ENCODE assay signal across 8 cellular contexts in the genomic region with DNA sequence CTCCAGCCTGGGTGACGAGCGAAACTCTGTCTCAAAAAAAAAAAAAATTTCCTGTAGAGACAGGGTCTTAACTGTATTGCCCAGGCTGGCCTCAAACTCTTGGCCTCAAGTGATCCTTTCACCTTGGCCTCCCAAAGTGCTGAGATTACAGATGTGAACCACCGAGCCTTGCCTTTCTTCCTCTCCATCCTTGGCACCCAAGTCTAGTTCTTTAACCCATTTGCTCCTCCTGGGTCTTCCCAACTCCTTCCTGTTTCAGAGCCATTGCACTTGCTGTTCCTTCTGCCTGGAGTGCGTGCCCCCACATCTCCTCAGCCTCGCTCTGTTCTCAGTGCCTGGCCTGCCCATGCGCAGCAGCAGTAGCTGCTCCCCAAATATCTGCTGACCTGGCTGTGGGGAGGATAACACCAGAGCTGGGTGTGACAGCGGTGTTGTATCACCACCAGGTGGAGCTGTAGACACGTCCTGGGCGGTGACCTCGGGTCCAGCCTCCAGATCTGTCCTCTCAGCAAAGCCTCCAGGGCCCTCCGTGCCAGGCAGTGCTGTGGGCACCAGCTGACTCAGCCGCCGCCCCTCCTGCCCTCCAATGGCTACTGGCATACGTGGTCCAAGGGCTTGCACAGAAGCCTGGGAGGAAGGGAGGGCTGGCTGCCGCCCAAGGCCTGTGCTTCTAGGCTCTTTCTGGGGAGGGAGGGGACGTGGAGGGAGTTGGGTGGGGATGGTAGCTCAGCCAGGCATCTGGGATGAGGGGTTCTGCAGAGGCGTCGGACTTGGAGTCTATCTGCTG. TPM values are rescaled to one million over a fixed set of nuclear protein-coding genes. Genes with fewer than 3 reads are reported as not detected.
A peak's percentile ranks its signal among the peaks of the same experiment; 100 is the strongest.
DNase-seq lines count a peak whose midpoint lies in the region; ATAC-seq and TF ChIP-seq lines count a peak whose summit lies in the region.

No MANE protein-coding gene starts in this region.

- H2BK20ac ChIP-seq in IMR-90 (ENCODE audit: low read depth, low read length), result no peak overlapping the region

- no peaks in the 10 kb centered on the region for H3K9me3 Mint-ChIP-seq in activated T-cell treated with anti-CD3 and anti-CD28 coated beads, Interleukin-2, amount 50 U/mL, for 4 hours
- no peaks in the 10 kb centered on the region for H3K9me3 Mint-ChIP-seq in naive B cell

- TF ChIP-seq POLR2A in IMR-90 (IDR thresholded peaks at IDR 0.05; ENCODE audit: low read depth, low read length) (no peak), erythroblast (IDR thresholded peaks at IDR 0.05; ENCODE audit: low read length) (no peak)

- H3K27me3 Mint-ChIP-seq in activated T-cell treated with anti-CD3 and anti-CD28 coated beads, Interleukin-2, amount 50 U/mL, for 4 hours (ENCODE audit: low read depth), result no peaks in the 10 kb centered on the region
- no peaks in the 10 kb centered on the region for H3K27me3 Mint-ChIP-seq in naive B cell

- H3K9me1 ChIP-seq in IMR-90 (ENCODE audit: insufficient read depth, low read length), result peaks cover 9% of the 10 kb centered on the region

- H4K5ac ChIP-seq in IMR-90 (ENCODE audit: low read depth, low read length), result peak overlapping the region; percentile 68

- no peaks in the 10 kb centered on the region for H3K27me3 ChIP-seq in IMR-90 (ENCODE audit: control insufficient read depth, insufficient read depth, low read length)

- no peak overlapping the region for H3K4me3 ChIP-seq in IMR-90 (ENCODE audit: insufficient read depth, low read depth, low read length)

- no peak overlapping the region; the same call in 1 of the 2 replicates for H3K14ac ChIP-seq in IMR-90 (replicated peaks; ENCODE audit: low read depth, low read length)

- H2AK5ac ChIP-seq in IMR-90 (ENCODE audit: low read depth, low read length), result peak overlapping the region; percentile 92

- ATAC-seq in GM19043 (IDR thresholded peaks at IDR 0.05; ENCODE audit: low read depth, unreplicated experiment), result peak; percentile 66
- peak; percentile 91 for ATAC-seq in IMR-90 (ENCODE audit: low read depth)
- peak; percentile 97 to 99 for ATAC-seq in activated T-cell treated with anti-CD3 and anti-CD28 coated beads, Interleukin-2, amount 50 U/mL, for 4 hours
- peak; percentile 91 to 98 for ATAC-seq in naive B cell (ENCODE audit: low read depth in 2 of 2)

- H2AK9ac ChIP-seq in IMR-90 (replicated peaks; ENCODE audit: low read depth, low read length, poor library complexity), result peak overlapping the region; percentile 83

- in situ Hi-C loops in IMR-90 (cut with MboI; ENCODE audit: low sequenced_read_pairs), result loop anchor here (5.0 to 10.0 kb wide), 2 partner anchors 114 to 201 kb away; no protein-coding TSS in a partner anchor

- no peak overlapping the region for H3K18ac ChIP-seq in IMR-90 (ENCODE audit: low read depth, low read length)

- CTCF ChIA-PET in IMR-90 (lab: Yijun Ruan, JAX), result interaction anchor here (0.5 to 4.0 kb wide), 12 partner anchors 10 to 153 kb away, joined by 3 to 35 read pairs (median 4); partner anchors contain the start of genes POLR3H, TEF and TOB2

- intact Hi-C loops in IMR-90 (cut with micrococcal nuclease), result loop anchor here (1.0 kb wide), 1 partner anchor 114 kb away; no protein-coding TSS in a partner anchor

- H2BK15ac ChIP-seq in IMR-90 (ENCODE audit: low read depth, low read length), result no peak overlapping the region

- H2BK5ac ChIP-seq in IMR-90 (ENCODE audit: low read depth, low read length, poor library complexity, severe bottlenecking), result no peak overlapping the region

- no peaks in the 10 kb centered on the region for H4K20me1 ChIP-seq in IMR-90 (ENCODE audit: insufficient read depth, low read length)

- no peak overlapping the region for H3K27ac ChIP-seq in IMR-90 (ENCODE audit: insufficient read depth, low read length)

- H3K23ac ChIP-seq in IMR-90 (ENCODE audit: low read depth, low read length), result no peak overlapping the region

- POLR2A ChIA-PET in IMR-90 (lab: Charles Lee; ENCODE audit: unreplicated experiment), result interaction anchor here (0.9 kb wide), 1 partner anchor 42 kb away, joined by 3 read pairs; no protein-coding TSS in a partner anchor

- H3K9me3 ChIP-seq in IMR-90 (ENCODE audit: control insufficient read depth, insufficient read depth, low read length), result no peaks in the 10 kb centered on the region

- H4K91ac ChIP-seq in IMR-90 (ENCODE audit: insufficient read depth, low read depth, low read length), result peak overlapping the region; percentile 78

- peak overlapping the region; percentile 36 for H3K4ac ChIP-seq in IMR-90 (ENCODE audit: low read depth, low read length)

- H3K4me1 Mint-ChIP-seq in activated T-cell treated with anti-CD3 and anti-CD28 coated beads, Interleukin-2, amount 50 U/mL, for 4 hours (ENCODE audit: low read depth), result peaks cover 7% of the 10 kb centered on the region
- H3K4me1 Mint-ChIP-seq in naive B cell, result peaks cover 8 to 44% (median 15%) of the 10 kb centered on the region in 3 donors

- no peaks in the 10 kb centered on the region for H3K36me3 Mint-ChIP-seq in activated T-cell treated with anti-CD3 and anti-CD28 coated beads, Interleukin-2, amount 50 U/mL, for 4 hours (ENCODE audit: insufficient read depth)
- no peaks in the 10 kb centered on the region for H3K36me3 Mint-ChIP-seq in naive B cell

- H4K8ac ChIP-seq in IMR-90 (ENCODE audit: low read depth in 2 of 2, low read length in 2 of 2), result peak overlapping the region in 1 of 2 experiments; percentile 79; a peak in 1 of 4 replicates

- dilution Hi-C loops in IMR-90 (cut with HindIII; ENCODE audit: low sequenced_read_pairs, unreplicated experiment), result no loop called here

- H3K79me1 ChIP-seq in IMR-90 (ENCODE audit: low read depth in 1 of 2, low read length in 2 of 2), result no peaks in the 10 kb centered on the region; a peak in 1 of 4 replicates

- H3K9ac ChIP-seq in IMR-90 (ENCODE audit: low read depth, low read length), result no peak overlapping the region

- H2BK120ac ChIP-seq in IMR-90 (ENCODE audit: low read depth, low read length), result peak overlapping the region; percentile 5; the same call in 1 of the 2 replicates

- peak; percentile 92 for TF ChIP-seq CTCF in IMR-90 (conservative IDR thresholded peaks at IDR 0.05; ENCODE audit: low read depth, low read length)

- H2AFZ ChIP-seq in IMR-90 (replicated peaks; ENCODE audit: low read length, poor library complexity), result peak overlapping the region; percentile 91

- DNase-seq in AG20443 (ENCODE audit: low spot score), result peak; percentile 96
- peak; percentile 78 for DNase-seq in IMR-90
- DNase-seq in activated T-cell treated with anti-CD3 and anti-CD28 coated beads, Interleukin-2, amount 50 U/mL, for 4 hours, result peak; percentile 77
- peak; percentile 86 to 92 for DNase-seq in erythroblast (lab: John Stamatoyannopoulos, UW)
- peak; percentile 79 for DNase-seq in naive B cell
- peak; percentile 59 for DNase-seq in stimulated activated CD8-positive, alpha-beta memory T cell treated with anti-CD3 and anti-CD28 coated beads, Interleukin-7, amount 100 ng/mL, for 24 hours (ENCODE audit: low read depth)

- 4% methylated on average over 9 of the region's 18 CpGs; no CpG with 5 or more reads in 1 of the 2 experiments for WGBS in IMR-90 (ENCODE audit: extremely low coverage in 2 of 2, insufficient read length in 1 of 2), 2 experiments

- peak; percentile 94 for TF ChIP-seq RAD21 in IMR-90 (IDR thresholded peaks at IDR 0.05; ENCODE audit: low read length)

- peak overlapping the region in 3 of 6 donors; percentile 6 to 73 (median 19) for H3K27ac Mint-ChIP-seq in naive B cell

- H3K56ac ChIP-seq in IMR-90 (ENCODE audit: extremely low read depth, insufficient read depth, low read length), result no peak overlapping the region

- H3K4me3 Mint-ChIP-seq in activated T-cell treated with anti-CD3 and anti-CD28 coated beads, Interleukin-2, amount 50 U/mL, for 4 hours, result no peak overlapping the region
- peak overlapping the region in 1 of 8 donors; percentile 26 for H3K4me3 Mint-ChIP-seq in naive B cell

- no TSS peak for BruUV-seq in IMR-90 (replicated peaks; lab: Mats Ljungman, UMichigan)

- no peaks in the 10 kb centered on the region for H3K36me3 ChIP-seq in IMR-90 (ENCODE audit: control insufficient read depth, insufficient read depth, low read length)

- peaks cover 13% of the 10 kb centered on the region for H3K4me1 ChIP-seq in IMR-90 (ENCODE audit: control insufficient read depth, insufficient read depth, low read length)

- H3K4me2 ChIP-seq in IMR-90 (ENCODE audit: low read depth, low read length), result no peak overlapping the region

TF ChIP-seq in IMR-90, 13 proteins besides CTCF, POLR2A, EP300 and RAD21 (continues in another document):
- TF ChIP-seq MXI1 (IDR thresholded peaks at IDR 0.05; ENCODE audit: borderline replicate concordance, low read depth, low read length), result no peak
- 0 out of 2 replicates have a peak, but pooled peaks have one; percentile 7 for TF ChIP-seq NFE2L2 (IDR thresholded peaks at IDR 0.05; ENCODE audit: low read depth, low read length)
- peak; percentile 95 for TF ChIP-seq SMC3 (IDR thresholded peaks at IDR 0.05; ENCODE audit: low read depth, low read length)
- no peak for TF ChIP-seq RFX5 (IDR thresholded peaks at IDR 0.05; ENCODE audit: low read depth, low read length)
- TF ChIP-seq MAFK (IDR thresholded peaks at IDR 0.05; ENCODE audit: low read depth, low read length), result peak; percentile 89

TF ChIP-seq in PFSK-1, 5 proteins besides CTCF, POLR2A, EP300 and RAD21:
- TF ChIP-seq POLR2AphosphoS5 (IDR thresholded peaks at IDR 0.05; ENCODE audit: low read depth, low read length), result no peak
- TF ChIP-seq FOXP2 (optimal IDR thresholded peaks at IDR 0.05; ENCODE audit: borderline replicate concordance, extremely low read depth, extremely low read length, insufficient read depth), result peak; percentile 35

RNA-seq across cellular contexts. Expression of gene TEF, which starts 22.0 kb away (rescaled TPM):
- total RNA-seq in IMR-90 (2012; rRNA removed), result 5.6 and 6.1 TPM in 2 replicates
- polyA plus RNA-seq in IMR-90 (2012; rRNA removed), result 11.6 and 14.4 TPM in 2 replicates
- polyA plus RNA-seq in IMR-90 (2012; cell fraction: cytosol; rRNA removed), result 4.4 and 5.7 TPM in 2 replicates
- 4.7 and 8.8 TPM in 2 replicates for polyA plus RNA-seq in IMR-90 (2012; cell fraction: nucleus; rRNA removed; ENCODE audit: low replicate concordance)
- polyA plus RNA-seq in PFSK-1 (2012; ENCODE audit: insufficient read length, low read depth), result 3.6 TPM
- 1 to 10 TPM; 2.9 to 3.6 (median 3.0) TPM for total RNA-seq in activated T-cell treated with anti-CD3 and anti-CD28 coated beads, Interleukin-2, amount 50 U/mL, for 4 hours
- polyA plus RNA-seq in naive B cell (ENCODE audit: low read depth in 6 of 6), result 1 to 10 TPM in 5 of 6 donors, under 1 TPM in 1; 0.97 to 2.9 (median 2.6) TPM

RNA-seq across cellular contexts. Expression of gene TOB2, which starts 42.9 kb away (rescaled TPM):
- 16.9 and 17.4 TPM in 2 replicates for total RNA-seq in IMR-90 (2012; rRNA removed)
- polyA plus RNA-seq in IMR-90 (2012; rRNA removed) (23.3 and 24.2 TPM in 2 replicates), naive B cell (ENCODE audit: low read depth in 6 of 6) (10 to 100 TPM; 14.0 to 24.0 (median 22.2) TPM)
- polyA plus RNA-seq in IMR-90 (2012; cell fraction: cytosol; rRNA removed), result 16.0 and 24.3 TPM in 2 replicates
- 16.4 and 23.4 TPM in 2 replicates for polyA plus RNA-seq in IMR-90 (2012; cell fraction: nucleus; rRNA removed; ENCODE audit: low replicate concordance)
- polyA plus RNA-seq in PFSK-1 (2012; ENCODE audit: insufficient read length, low read depth), result 69.6 TPM
- total RNA-seq in activated T-cell treated with anti-CD3 and anti-CD28 coated beads, Interleukin-2, amount 50 U/mL, for 4 hours, result 10 to 100 TPM; 56.4 to 69.6 (median 61.0) TPM
